In genomic region chr4:183096276-183096965, GRCh38 we compare ENCODE assay signal across 23 cellular contexts. TPM values are rescaled to one million over a fixed set of nuclear protein-coding genes. Genes with fewer than 3 reads are reported as not detected.
DNase-seq lines count a peak whose midpoint lies in the region; ATAC-seq and TF ChIP-seq lines count a peak whose summit lies in the region.
"Had no signal": no experiment of that assay in that cellular context is flagged by ENCODE, and none has a peak within 500 bp of the region (broad histone marks: within the 10 kb centered on the region; RNA-seq: fewer than 3 reads in every experiment).

No MANE protein-coding gene starts in this region.

- no peak for TF ChIP-seq RAD21 in IMR-90 (IDR thresholded peaks at IDR 0.05; ENCODE audit: low read length)

- H3K27ac ChIP-seq in IMR-90 (ENCODE audit: insufficient read depth, low read length) (no peak overlapping the region), prostate gland (no peak overlapping the region)
- H3K27ac ChIP-seq: thyroid gland had no signal

- H3K36me3 ChIP-seq in ES-I3 (ENCODE audit: insufficient read depth, low read length) (no peaks in the 10 kb centered on the region), IMR-90 (ENCODE audit: control insufficient read depth, insufficient read depth, low read length) (no peaks in the 10 kb centered on the region), prostate gland (no peaks in the 10 kb centered on the region)
- H3K36me3 ChIP-seq: thyroid gland had no signal

- H3K36me3 Mint-ChIP-seq in endothelial cell (ENCODE audit: low read depth, unreplicated experiment) (peaks cover 4% of the 10 kb centered on the region), nephron (ENCODE audit: low read depth) (no peaks in the 10 kb centered on the region)
- H3K36me3 Mint-ChIP-seq: CD4-positive, CD25-positive, alpha-beta regulatory T cell had no signal

- no peak for TF ChIP-seq CTCF in IMR-90 (conservative IDR thresholded peaks at IDR 0.05; ENCODE audit: low read depth, low read length)
- no peak for TF ChIP-seq CTCF in endothelial cell (IDR thresholded peaks at IDR 0.05; ENCODE audit: unreplicated experiment)
- TF ChIP-seq CTCF in nephron (IDR thresholded peaks at IDR 0.05; ENCODE audit: unreplicated experiment in 3 of 3) = no peak
- TF ChIP-seq CTCF in prostate gland (IDR thresholded peaks at IDR 0.05) = no peak

- ATAC-seq in IMR-90 (ENCODE audit: low read depth) = no peak
- ATAC-seq: psoas muscle; stimulated activated naive CD8-positive, alpha-beta T cell treated with anti-CD3 and anti-CD28 coated beads, Interleukin-15, Interleukin-2, amounts not matched to agents 100 U/mL and 50 U/mL, for 24 hours had no signal

- no peak overlapping the region for H2BK120ac ChIP-seq in IMR-90 (ENCODE audit: low read depth, low read length)

- WGBS in IMR-90 (ENCODE audit: extremely low coverage in 2 of 2, insufficient read length in 1 of 2), 2 experiments = 100% methylated on average over 6 of the region's 15 CpGs; no CpG with 5 or more reads in 1 of the 2 experiments
- 63% methylated on average over 15 of the region's 15 CpGs for WGBS in prostate gland

- H4K8ac ChIP-seq in IMR-90 (ENCODE audit: low read depth in 2 of 2, low read length in 2 of 2) = no peak overlapping the region

- no peak overlapping the region for H2BK5ac ChIP-seq in IMR-90 (ENCODE audit: low read depth, low read length, poor library complexity, severe bottlenecking)

- no peak overlapping the region for H3K4me3 ChIP-seq in IMR-90 (ENCODE audit: insufficient read depth, low read depth, low read length)
- H3K4me3 ChIP-seq in prostate gland = no peak overlapping the region
- H3K4me3 ChIP-seq: lung, thyroid gland had no signal

- no peak for DNase-seq in IMR-90
- no peak for DNase-seq in endothelial cell (ENCODE audit: low spot score)
- no peak for DNase-seq in activated CD4-positive, alpha-beta T cell treated with anti-CD3 and anti-CD28 coated beads, Interleukin-2, amount 50 U/mL, for 1 hour
- no peak for DNase-seq in prostate gland (ENCODE audit: low spot score)
- no peak for DNase-seq in SK-N-DZ (ENCODE audit: low spot score)
- DNase-seq in NCI-H345 (lab: John Stamatoyannopoulos, UW) = no peak
- DNase-seq: activated CD4-positive, alpha-beta T cell treated with anti-CD3 and anti-CD28 coated beads, Interleukin-2, amount 10 ng/mL, durations not matched to agents 24 days and 14 days; activated CD8-positive, alpha-beta memory T cell treated with anti-CD3 and anti-CD28 coated beads, Interleukin-2, amount 50 U/mL, for 48 hours; activated gamma-delta T cell treated with Interleukin-2 at 50 U/mL for 16 hours; CD4-positive, CD25-positive, alpha-beta regulatory T cell; dermis blood vessel endothelial cell; DMS53; foreskin fibroblast; GOT3; NCI-H1436; NCI-H524 treated with DMSO at 0.1 percent for 48 hours; psoas muscle; Right ventricle myocardium superior; stimulated activated naive CD8-positive, alpha-beta T cell treated with anti-CD3 and anti-CD28 coated beads, Interleukin-15, Interleukin-2, amounts not matched to agents 100 U/mL and 50 U/mL, for 24 hours; thyroid gland had no signal

- dilution Hi-C loops in IMR-90 (cut with HindIII; ENCODE audit: low sequenced_read_pairs, unreplicated experiment) = no loop called here

- in situ Hi-C loops in IMR-90 (cut with MboI; ENCODE audit: low sequenced_read_pairs) = no loop called here

- H2BK15ac ChIP-seq in IMR-90 (ENCODE audit: low read depth, low read length) = no peak overlapping the region

- H3K27me3 ChIP-seq in IMR-90 (ENCODE audit: control insufficient read depth, insufficient read depth, low read length) (no peaks in the 10 kb centered on the region), prostate gland (replicated peaks; ENCODE audit: insufficient read depth) (no peaks in the 10 kb centered on the region)
- H3K27me3 ChIP-seq: thyroid gland had no signal

- intact Hi-C loops in IMR-90 (cut with micrococcal nuclease) (no loop called here), prostate gland (cut with DNase I) (no loop called here)

- no peak overlapping the region for H2AK5ac ChIP-seq in IMR-90 (ENCODE audit: low read depth, low read length)

- H3K79me1 ChIP-seq in IMR-90 (ENCODE audit: low read depth in 1 of 2, low read length in 2 of 2) = peaks cover 0 to 18% of the 10 kb centered on the region in 2 experiments; a peak in 2 of 4 replicates

- peak overlapping the region; percentile 93 for H3K27ac Mint-ChIP-seq in endothelial cell (ENCODE audit: unreplicated experiment)
- H3K27ac Mint-ChIP-seq in nephron = peak overlapping the region; percentile 64 to 94 (median 88)
- H3K27ac Mint-ChIP-seq: activated CD4-positive, alpha-beta T cell treated with anti-CD3 and anti-CD28 coated beads, Interleukin-2, amount 10 ng/mL, durations not matched to agents 24 days and 14 days; CD4-positive, CD25-positive, alpha-beta regulatory T cell had no signal

- H4K5ac ChIP-seq in IMR-90 (ENCODE audit: low read depth, low read length) = no peak overlapping the region

- peaks cover 24% of the 10 kb centered on the region for H3K4me1 Mint-ChIP-seq in endothelial cell (ENCODE audit: unreplicated experiment)
- peaks cover 13% of the 10 kb centered on the region for H3K4me1 Mint-ChIP-seq in nephron

- H2AK9ac ChIP-seq in IMR-90 (replicated peaks; ENCODE audit: low read depth, low read length, poor library complexity) = no peak overlapping the region

- peaks cover 11% of the 10 kb centered on the region for H3K27me3 Mint-ChIP-seq in endothelial cell (ENCODE audit: unreplicated experiment)
- peaks cover 23% of the 10 kb centered on the region for H3K27me3 Mint-ChIP-seq in nephron (ENCODE audit: low read depth)

- H2BK20ac ChIP-seq in IMR-90 (ENCODE audit: low read depth, low read length) = no peak overlapping the region

- H3K9me3 Mint-ChIP-seq in endothelial cell (ENCODE audit: unreplicated experiment) = no peaks in the 10 kb centered on the region
- no peaks in the 10 kb centered on the region for H3K9me3 Mint-ChIP-seq in nephron
- H3K9me3 Mint-ChIP-seq: activated CD4-positive, alpha-beta T cell treated with anti-CD3 and anti-CD28 coated beads, Interleukin-2, amount 10 ng/mL, durations not matched to agents 24 days and 14 days; CD4-positive, CD25-positive, alpha-beta regulatory T cell had no signal

- BruUV-seq in IMR-90 (replicated peaks; lab: Mats Ljungman, UMichigan) = no TSS peak

- no peak overlapping the region for H2AFZ ChIP-seq in IMR-90 (replicated peaks; ENCODE audit: low read length, poor library complexity)

- H3K4me1 ChIP-seq in ES-I3 (ENCODE audit: insufficient read depth, low read length) (peaks cover 7% of the 10 kb centered on the region), IMR-90 (ENCODE audit: control insufficient read depth, insufficient read depth, low read length) (no peaks in the 10 kb centered on the region), prostate gland (replicated peaks) (peaks cover 2% of the 10 kb centered on the region)

- H3K4me3 Mint-ChIP-seq in endothelial cell (ENCODE audit: unreplicated experiment) (peak overlapping the region; percentile 90), nephron (peak overlapping the region; percentile 85 to 87 (median 86))
- H3K4me3 Mint-ChIP-seq: activated CD4-positive, alpha-beta T cell treated with anti-CD3 and anti-CD28 coated beads, Interleukin-2, amount 10 ng/mL, durations not matched to agents 24 days and 14 days had no signal

- H3K9ac ChIP-seq in ES-I3 (ENCODE audit: low read depth, low read length) = peak overlapping the region; percentile 80
- no peak overlapping the region for H3K9ac ChIP-seq in IMR-90 (ENCODE audit: low read depth, low read length)

- no peaks in the 10 kb centered on the region; the same call in 1 of the 2 replicates for H3K9me1 ChIP-seq in IMR-90 (ENCODE audit: insufficient read depth, low read length)

- no peak overlapping the region for H3K18ac ChIP-seq in IMR-90 (ENCODE audit: low read depth, low read length)

- H3K4ac ChIP-seq in IMR-90 (ENCODE audit: low read depth, low read length) = no peak overlapping the region

- H3K9me3 ChIP-seq in ES-I3 (ENCODE audit: control insufficient read depth, insufficient read depth, low read length) = no peaks in the 10 kb centered on the region
- H3K9me3 ChIP-seq in IMR-90 (ENCODE audit: control insufficient read depth, insufficient read depth, low read length) = no peaks in the 10 kb centered on the region
- H3K9me3 ChIP-seq in prostate gland = no peaks in the 10 kb centered on the region
- H3K9me3 ChIP-seq: psoas muscle, thyroid gland had no signal

- H4K20me1 ChIP-seq in IMR-90 (ENCODE audit: insufficient read depth, low read length) = peaks cover 4% of the 10 kb centered on the region

- H3K14ac ChIP-seq in IMR-90 (replicated peaks; ENCODE audit: low read depth, low read length) = no peak overlapping the region

- no peak overlapping the region for H3K56ac ChIP-seq in IMR-90 (ENCODE audit: extremely low read depth, insufficient read depth, low read length)

- no peak overlapping the region for H4K91ac ChIP-seq in IMR-90 (ENCODE audit: insufficient read depth, low read depth, low read length)

- H3K4me2 ChIP-seq in IMR-90 (ENCODE audit: low read depth, low read length) = no peak overlapping the region

- TF ChIP-seq POLR2A in IMR-90 (IDR thresholded peaks at IDR 0.05; ENCODE audit: low read depth, low read length) (no peak), prostate gland (IDR thresholded peaks at IDR 0.05) (no peak)

- POLR2A ChIA-PET in IMR-90 (lab: Charles Lee; ENCODE audit: unreplicated experiment) = interaction anchor here (0.8 kb wide), 1 partner anchor 165 kb away, joined by 4 read pairs; no protein-coding TSS in a partner anchor

- CTCF ChIA-PET in IMR-90 (lab: Yijun Ruan, JAX) = interaction anchor here (0.9 kb wide), 1 partner anchor 154 kb away, joined by 7 read pairs; no protein-coding TSS in a partner anchor

- no peak overlapping the region for H3K23ac ChIP-seq in IMR-90 (ENCODE audit: low read depth, low read length)

TF ChIP-seq in IMR-90, 13 proteins besides CTCF, POLR2A, EP300 and RAD21 (continues in another document):
- TF ChIP-seq MAZ (IDR thresholded peaks at IDR 0.05; ENCODE audit: borderline replicate concordance, low read depth, low read length) (no peak), FOS (IDR thresholded peaks at IDR 0.05; ENCODE audit: low read depth, low read length) (no peak), MAFK (IDR thresholded peaks at IDR 0.05; ENCODE audit: low read depth, low read length) (no peak), SMC3 (IDR thresholded peaks at IDR 0.05; ENCODE audit: low read depth, low read length) (no peak), NFE2L2 (IDR thresholded peaks at IDR 0.05; ENCODE audit: low read depth, low read length) (no peak), CEBPB (IDR thresholded peaks at IDR 0.05; ENCODE audit: low read depth, low read length) (peak; percentile 72), RFX5 (IDR thresholded peaks at IDR 0.05; ENCODE audit: low read depth, low read length) (no peak)

RNA-seq across cellular contexts. Expression of gene WWC2, which starts 2.6 kb away (rescaled TPM):
- total RNA-seq in IMR-90 (2012; rRNA removed) (27.4 and 28.1 TPM in 2 replicates), endothelial cell (ENCODE audit: unreplicated experiment) (32.0 TPM), prostate gland (10 to 100 TPM; 17.6 to 44.1 TPM)
- 25.0 and 26.6 TPM in 2 replicates for polyA plus RNA-seq in IMR-90 (2012; rRNA removed)
- 8.8 and 32.0 TPM in 2 replicates for polyA plus RNA-seq in IMR-90 (2012; cell fraction: cytosol; rRNA removed)
- polyA plus RNA-seq in IMR-90 (2012; cell fraction: nucleus; rRNA removed; ENCODE audit: low replicate concordance) = 15.1 and 50.3 TPM in 2 replicates
- 0.92 and 6.6 TPM in 2 replicates for polyA plus RNA-seq in SK-N-DZ (2014; cell fraction: cytosol; rRNA removed)
- polyA plus RNA-seq in SK-N-DZ (2014; cell fraction: nucleus; rRNA removed) = 1.5 and 3.1 TPM in 2 replicates
